24 cellular contexts compared by ENCODE assay signal in genomic region chr1:171800850-171801249, GRCh38.
"Had no signal": no experiment of that assay in that cellular context is flagged by ENCODE, and none has a peak within 500 bp of the region (broad histone marks: within the 10 kb centered on the region; RNA-seq: fewer than 3 reads in every experiment).

No MANE protein-coding gene starts in this region.

- H3K4me3 ChIP-seq: adrenal gland, body of pancreas, breast epithelium, MG63 had no signal

- H3K4me3 Mint-ChIP-seq: activated CD4-positive, alpha-beta memory T cell treated with anti-CD3 and anti-CD28 coated beads for 36 hours; activated naive CD4-positive, alpha-beta T cell treated with anti-CD3 and anti-CD28 coated beads, Interleukin-2, amount 10 ng/mL, durations not matched to agents 7 days and 5 days; activated naive CD8-positive, alpha-beta T cell treated with anti-CD3 and anti-CD28 coated beads, Interleukin-2, amount 10 ng/mL, durations not matched to agents 7 days and 5 days; activated T-cell treated with anti-CD3 and anti-CD28 coated beads, Interleukin-2, amount 50 U/mL, for 4 hours; activated T-helper 1 cell treated with anti-CD3 and anti-CD28 coated beads, Interleukin-12 subunit alpha, Interleukin-12 subunit beta, Interleukin-2, Interleukin-4 antibody, amounts not matched to agents 30 ng/mL and 10 ng/mL and 1 ng/mL, durations not matched to agents 14 hours and 24 hours and 36 hours; T-cell; T-helper 17 cell had no signal

- H3K9me3 Mint-ChIP-seq: activated CD4-positive, alpha-beta memory T cell treated with anti-CD3 and anti-CD28 coated beads for 36 hours; activated naive CD4-positive, alpha-beta T cell treated with anti-CD3 and anti-CD28 coated beads, Interleukin-2, amount 10 ng/mL, durations not matched to agents 7 days and 5 days; activated naive CD8-positive, alpha-beta T cell treated with anti-CD3 and anti-CD28 coated beads, Interleukin-2, amount 10 ng/mL, durations not matched to agents 7 days and 5 days; activated T-cell treated with anti-CD3 and anti-CD28 coated beads, Interleukin-2, amount 50 U/mL, for 4 hours; activated T-helper 1 cell treated with anti-CD3 and anti-CD28 coated beads, Interleukin-12 subunit alpha, Interleukin-12 subunit beta, Interleukin-2, Interleukin-4 antibody, amounts not matched to agents 30 ng/mL and 10 ng/mL and 1 ng/mL, durations not matched to agents 14 hours and 24 hours and 36 hours; T-cell had no signal

- FAIRE-seq: astrocyte, RCC 7860 had no signal

- H3K36me3 ChIP-seq: breast epithelium had no signal

- H3K27me3 Mint-ChIP-seq: activated CD4-positive, alpha-beta memory T cell treated with anti-CD3 and anti-CD28 coated beads for 36 hours; activated naive CD4-positive, alpha-beta T cell treated with anti-CD3 and anti-CD28 coated beads, Interleukin-2, amount 10 ng/mL, durations not matched to agents 7 days and 5 days; activated naive CD8-positive, alpha-beta T cell treated with anti-CD3 and anti-CD28 coated beads, Interleukin-2, amount 10 ng/mL, durations not matched to agents 7 days and 5 days; T-cell; T-helper 17 cell had no signal

- H3K27ac Mint-ChIP-seq: activated CD4-positive, alpha-beta memory T cell treated with anti-CD3 and anti-CD28 coated beads for 36 hours; activated naive CD4-positive, alpha-beta T cell treated with anti-CD3 and anti-CD28 coated beads, Interleukin-2, amount 10 ng/mL, durations not matched to agents 7 days and 5 days; activated naive CD8-positive, alpha-beta T cell treated with anti-CD3 and anti-CD28 coated beads, Interleukin-2, amount 10 ng/mL, durations not matched to agents 7 days and 5 days; activated T-helper 1 cell treated with anti-CD3 and anti-CD28 coated beads, Interleukin-12 subunit alpha, Interleukin-12 subunit beta, Interleukin-2, Interleukin-4 antibody, amounts not matched to agents 30 ng/mL and 10 ng/mL and 1 ng/mL, durations not matched to agents 14 hours and 24 hours and 36 hours; T-helper 17 cell had no signal

- H3K27ac ChIP-seq: adrenal gland, body of pancreas, breast epithelium, RWPE1 had no signal

- H3K27me3 ChIP-seq: adrenal gland, body of pancreas, breast epithelium, MG63 had no signal

- H3K9me3 ChIP-seq: adrenal gland, body of pancreas, breast epithelium, MG63 had no signal

- DNase-seq: activated CD4-positive, alpha-beta memory T cell treated with anti-CD3 and anti-CD28 coated beads for 36 hours; activated CD4-positive, alpha-beta T cell treated with anti-CD3 and anti-CD28 coated beads, Interleukin-2, amount 50 U/mL, for 1 hour; activated CD8-positive, alpha-beta memory T cell treated with anti-CD3 and anti-CD28 coated beads, Interleukin-2, amount 50 U/mL, for 4 hours; activated gamma-delta T cell treated with Interleukin-2 at 50 U/mL for 16 hours; activated naive CD4-positive, alpha-beta T cell treated with anti-CD3 and anti-CD28 coated beads, Interleukin-2, amount 10 ng/mL, durations not matched to agents 7 days and 5 days; activated naive CD8-positive, alpha-beta T cell treated with anti-CD3 and anti-CD28 coated beads, Interleukin-2, amount 10 ng/mL, durations not matched to agents 7 days and 5 days; activated T-cell treated with anti-CD3 and anti-CD28 coated beads for 4 hours; activated T-cell treated with anti-CD3 and anti-CD28 coated beads, Interleukin-2, amount 50 U/mL, for 4 hours; KG1; MG63; NCI-H1436 treated with DMSO at 0.1 percent for 48 hours; NCI-H2029; NCI-H524 treated with DMSO at 0.1 percent for 48 hours; SIG-M5; T-cell; T-helper 17 cell; T1000 had no signal

- H3K4me1 ChIP-seq: body of pancreas, breast epithelium had no signal
